14 cellular contexts compared by ENCODE assay signal in genomic region chr2:15359716-15360531, GRCh38.
DNase-seq lines count a peak whose midpoint lies in the region; ATAC-seq and TF ChIP-seq lines count a peak whose summit lies in the region.
"Had no signal": no experiment of that assay in that cellular context is flagged by ENCODE, and none has a peak within 500 bp of the region (broad histone marks: within the 10 kb centered on the region; RNA-seq: fewer than 3 reads in every experiment).

No MANE protein-coding gene starts in this region.

- no peak overlapping the region for H3K4me3 ChIP-seq in choroid plexus epithelial cell (ENCODE audit: low read depth, low read length)
- H3K4me3 ChIP-seq in liver (ENCODE audit: low read depth in 1 of 3, low read length in 3 of 3), result no peak overlapping the region
- H3K4me3 ChIP-seq: gastrocnemius medialis, lung had no signal

- H3K4me1 Mint-ChIP-seq in CD4-positive, alpha-beta T cell (ENCODE audit: low read depth), result no peaks in the 10 kb centered on the region

- ATAC-seq in HG03025 (IDR thresholded peaks at IDR 0.05; ENCODE audit: low FRiP score, unreplicated experiment) (no peak), HG02642 (IDR thresholded peaks at IDR 0.05; ENCODE audit: poor library complexity, unreplicated experiment) (no peak)
- ATAC-seq in CD4-positive, alpha-beta T cell (ENCODE audit: poor library complexity), result no peak
- ATAC-seq: gastrocnemius medialis had no signal

- in situ Hi-C loops in Caki2 (cut with HindIII; ENCODE audit: low pct_unique_long_range_greater_than_20kb, low sequenced_read_pairs), result no loop called here

- H3K36me3 Mint-ChIP-seq in CD4-positive, alpha-beta T cell (ENCODE audit: low read depth), result peaks cover 78% of the 10 kb centered on the region

- POLR2A ChIA-PET in CD4-positive, alpha-beta T cell (lab: Charles Lee), result no interaction called here

- DNase-seq in Caki2 (ENCODE audit: low read depth) (peak; percentile 89), NCI-H226 (peak; percentile 82), choroid plexus epithelial cell (ENCODE audit: low read depth) (peak; percentile 83), NCI-H2196 (lab: John Stamatoyannopoulos, UW; ENCODE audit: unreplicated experiment) (no peak)
- DNase-seq in CD4-positive, alpha-beta T cell, result no peak
- DNase-seq: activated CD8-positive, alpha-beta memory T cell treated with anti-CD3 and anti-CD28 coated beads, Interleukin-2, amount 50 U/mL, for 48 hours; amygdala; gastrocnemius medialis; NCI-H1694 treated with DMSO at 0.1 percent for 48 hours had no signal

- H3K4me3 Mint-ChIP-seq in CD4-positive, alpha-beta T cell, result no peak overlapping the region

- TF ChIP-seq RAD21 in liver (IDR thresholded peaks at IDR 0.05), result no peak

- H3K27ac ChIP-seq in liver (ENCODE audit: low read depth in 1 of 2, low read length in 2 of 2), result no peak overlapping the region
- H3K27ac ChIP-seq in CD4-positive, alpha-beta T cell (ENCODE audit: low read depth, low read length), result no peak overlapping the region
- H3K27ac ChIP-seq: gastrocnemius medialis, parathyroid adenoma had no signal

- WGBS in liver, result 67% methylated on average over 5 of the region's 5 CpGs

- H3K4me1 ChIP-seq in liver (ENCODE audit: control insufficient read depth in 4 of 4, insufficient read depth in 4 of 4, low read length in 3 of 4), result no peaks in the 10 kb centered on the region
- H3K4me1 ChIP-seq: parathyroid adenoma had no signal

- H3K9ac ChIP-seq in liver (ENCODE audit: low read depth in 1 of 2, low read length in 2 of 2), result no peak overlapping the region
- H3K9ac ChIP-seq: parathyroid adenoma had no signal

- H3K9me3 Mint-ChIP-seq in CD4-positive, alpha-beta T cell, result no peaks in the 10 kb centered on the region

- H3K27ac Mint-ChIP-seq in CD4-positive, alpha-beta T cell, result no peak overlapping the region

- H3K9me3 ChIP-seq in liver (ENCODE audit: control insufficient read depth in 4 of 4, low read length in 3 of 4), result no peaks in the 10 kb centered on the region
- H3K9me3 ChIP-seq in CD4-positive, alpha-beta T cell (ENCODE audit: control insufficient read depth, low read length), result no peaks in the 10 kb centered on the region
- H3K9me3 ChIP-seq: gastrocnemius medialis had no signal

- peaks cover 0 to 4% (median 2%) of the 10 kb centered on the region in 4 donors for H3K36me3 ChIP-seq in liver (ENCODE audit: control insufficient read depth in 4 of 4, insufficient read depth in 3 of 4, low read depth in 1 of 4, low read length in 3 of 4)
- H3K36me3 ChIP-seq: gastrocnemius medialis had no signal

- no peak for TF ChIP-seq CTCF in choroid plexus epithelial cell (conservative IDR thresholded peaks at IDR 0.05; ENCODE audit: low read depth, low read length)
- TF ChIP-seq CTCF in liver (IDR thresholded peaks at IDR 0.05; ENCODE audit: low read depth, low read length, missing input control), result no peak
- no peak for TF ChIP-seq CTCF in CD4-positive, alpha-beta T cell (IDR thresholded peaks at IDR 0.05)

- no peaks in the 10 kb centered on the region for H3K27me3 Mint-ChIP-seq in CD4-positive, alpha-beta T cell

- H3K27me3 ChIP-seq in liver (ENCODE audit: control insufficient read depth in 4 of 4, insufficient read depth in 4 of 4, low read length in 3 of 4), result no peaks in the 10 kb centered on the region
- H3K27me3 ChIP-seq in CD4-positive, alpha-beta T cell (ENCODE audit: control insufficient read depth, insufficient read depth, low read length), result no peaks in the 10 kb centered on the region
- H3K27me3 ChIP-seq: gastrocnemius medialis had no signal

- CTCF ChIA-PET in CD4-positive, alpha-beta T cell (lab: Charles Lee), result no interaction called here

- intact Hi-C loops in CD4-positive, alpha-beta T cell (cut with DNase I, micrococcal nuclease), result no loop called here

TF ChIP-seq in liver, 16 proteins besides CTCF, POLR2A, EP300 and RAD21:
- TF ChIP-seq SP1 (IDR thresholded peaks at IDR 0.05), result no peak
- TF ChIP-seq RXRA (IDR thresholded peaks at IDR 0.05), result peak; percentile 42 to 61
- no peak for TF ChIP-seq FOXA2 (IDR thresholded peaks at IDR 0.05)

Comparison
In these comparisons a context has a peak if more than half of its experiments do, and no peak if none do; other contexts are left out.
1. DNase-seq: peak in Caki2 (single experiment), NCI-H226 (single experiment) and choroid plexus epithelial cell (single experiment); none in NCI-H2196 (single experiment) and CD4-positive, alpha-beta T cell (0 of 10).